Comparison of ENCODE assay signal across 8 cellular contexts in the genomic region with DNA sequence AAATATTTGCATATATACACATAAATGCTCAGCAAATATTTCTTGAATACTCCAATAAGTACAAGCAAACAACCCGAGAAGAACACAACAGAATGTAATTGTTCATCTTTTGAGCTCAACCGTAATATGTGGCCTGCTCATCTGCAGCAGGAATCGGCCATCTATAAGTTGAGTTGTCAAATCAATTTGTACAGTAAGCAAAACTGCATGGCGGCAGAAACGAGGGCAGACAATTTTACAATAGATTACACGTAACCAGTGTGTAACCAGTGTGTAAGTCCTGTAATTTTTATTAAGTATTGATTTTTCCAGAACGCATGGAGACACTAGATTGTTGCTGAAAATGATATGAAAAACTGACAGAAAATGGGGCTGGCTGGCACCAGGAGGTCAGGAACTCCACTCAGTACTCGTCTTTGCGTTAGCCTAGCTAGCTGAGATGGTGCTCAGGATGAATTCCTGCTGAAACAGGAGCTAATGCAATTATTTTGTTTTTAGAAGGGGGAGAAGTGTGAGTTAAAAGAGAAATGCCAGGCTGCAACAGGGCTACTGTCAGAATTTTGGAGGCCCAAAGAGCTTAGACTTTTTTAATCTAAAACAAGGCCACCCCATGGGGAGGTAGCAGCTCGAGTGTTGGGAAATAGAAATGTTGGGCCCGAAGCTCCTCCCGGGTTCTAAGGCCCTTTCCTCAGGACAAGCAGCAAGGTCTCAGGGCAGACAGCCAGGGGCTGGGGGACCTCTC. TPM values are rescaled to one million over a fixed set of nuclear protein-coding genes. Genes with fewer than 3 reads are reported as not detected.
DNase-seq lines count a peak whose midpoint lies in the region; ATAC-seq and TF ChIP-seq lines count a peak whose summit lies in the region.

No MANE protein-coding gene starts in this region.

- H3K9me2 ChIP-seq in PC-9 (ENCODE audit: insufficient read depth) = no peaks in the 10 kb centered on the region

- H3K4me3 ChIP-seq in AG10803 (ENCODE audit: low read length) = peak overlapping the region; percentile 90
- peak overlapping the region; percentile 96 for H3K4me3 ChIP-seq in PC-9
- H3K4me3 ChIP-seq in stomach smooth muscle (ENCODE audit: low read length in 2 of 2) = peak overlapping the region; percentile 91 to 96

- H3K36me3 ChIP-seq in PC-9 (ENCODE audit: low read depth) = no peaks in the 10 kb centered on the region
- H3K36me3 ChIP-seq in stomach smooth muscle (ENCODE audit: control insufficient read depth in 2 of 2, insufficient read depth in 2 of 2, low read length in 2 of 2) = no peaks in the 10 kb centered on the region

- BruUV-seq in PC-9 (replicated peaks; lab: Mats Ljungman, UMichigan) = no TSS peak

- H3K9ac ChIP-seq in stomach smooth muscle (ENCODE audit: low read length in 2 of 2) = peak overlapping the region; percentile 97 to 98

- H3K79me2 ChIP-seq in PC-9 (ENCODE audit: low read depth) = peaks cover 83% of the 10 kb centered on the region

- intact Hi-C loops in PC-9 (cut with micrococcal nuclease; ENCODE audit: unreplicated experiment) = loop anchor here (2.0 kb wide), 2 partner anchors 74 to 134 kb away; a partner anchor contains a TSS

- POLR2A ChIA-PET in PC-9 (lab: Charles Lee; ENCODE audit: unreplicated experiment) = interaction anchor here (0.6 to 0.7 kb wide), 3 partner anchors 89 to 1603 kb away, joined by 3 to 5 read pairs (median 3); no protein-coding TSS in a partner anchor

- ATAC-seq in GM19467 (IDR thresholded peaks at IDR 0.05; ENCODE audit: unreplicated experiment) = peak; percentile 1

- H4K20me1 ChIP-seq in PC-9 (ENCODE audit: insufficient read depth) = no peaks in the 10 kb centered on the region

- peak overlapping the region; percentile 82 for H3K4me2 ChIP-seq in PC-9

- no peaks in the 10 kb centered on the region for H3K9me3 ChIP-seq in PC-9 (ENCODE audit: insufficient read depth, low read depth)
- no peaks in the 10 kb centered on the region for H3K9me3 ChIP-seq in stomach smooth muscle (ENCODE audit: control insufficient read depth in 2 of 2, low read length in 2 of 2)

- peaks cover 40% of the 10 kb centered on the region for H3K4me1 ChIP-seq in PC-9 (replicated peaks; ENCODE audit: insufficient read depth)
- peaks cover 15% of the 10 kb centered on the region for H3K4me1 ChIP-seq in stomach smooth muscle (ENCODE audit: control insufficient read depth, insufficient read depth, low read length)

- H2AFZ ChIP-seq in PC-9 = peak overlapping the region; percentile 92

- TF ChIP-seq CTCF in AG10803 (conservative IDR thresholded peaks at IDR 0.05; ENCODE audit: low read length) (no peak), PC-9 (conservative IDR thresholded peaks at IDR 0.05) (no peak), GM10266 (IDR thresholded peaks at IDR 0.05; ENCODE audit: control insufficient read depth, insufficient read depth, low read depth, missing control alignments) (no peak)

- no peaks in the 10 kb centered on the region for H3K27me3 ChIP-seq in PC-9 (ENCODE audit: insufficient read depth, low read depth)
- no peaks in the 10 kb centered on the region for H3K27me3 ChIP-seq in stomach smooth muscle (ENCODE audit: control insufficient read depth in 1 of 2, insufficient read depth in 2 of 2, low read length in 2 of 2)

- H3F3A ChIP-seq in PC-9 (ENCODE audit: insufficient read depth, low read depth) = peaks cover 16% of the 10 kb centered on the region; the same call in 1 of the 2 replicates

- H3K27ac ChIP-seq in PC-9 = peak overlapping the region; percentile 85; the same call in 1 of the 2 replicates
- peak overlapping the region; percentile 90 for H3K27ac ChIP-seq in stomach smooth muscle (ENCODE audit: low read length)

- CTCF ChIA-PET in PC-9 (lab: Charles Lee) = interaction anchor here (0.7 to 1.2 kb wide), 5 partner anchors 18 to 135 kb away, joined by 3 to 8 read pairs (median 3); a partner anchor contains a TSS

- DNase-seq in AG10803 (ENCODE audit: low read depth) (no peak), PC-9 (no peak), glomerular visceral epithelial cell (ENCODE audit: extremely low spot score) (peak; percentile 16), SKM-1 treated with dmso at 0.1 percent for 144 hours (lab: John Stamatoyannopoulos, UW; ENCODE audit: unreplicated experiment) (no peak), GM10266 (ENCODE audit: extremely low spot score) (no peak), NCI-H2196 treated with DMSO at 0.1 percent for 48 hours (lab: John Stamatoyannopoulos, UW; ENCODE audit: unreplicated experiment) (no peak)

RNA-seq across cellular contexts. Expression of a gene that starts 0.7 kb away (rescaled TPM):
- 11.1 and 16.5 TPM in 2 replicates for total RNA-seq in PC-9 (2021)

RNA-seq across cellular contexts. Expression of a gene that starts 1.0 kb away (rescaled TPM):
- 51.7 and 56.7 TPM in 2 replicates for total RNA-seq in PC-9 (2021)
